In genomic region chrX:30141966-30142365, GRCh38 we compare ENCODE assay signal across 9 cellular contexts.
DNase-seq lines count a peak whose midpoint lies in the region; ATAC-seq and TF ChIP-seq lines count a peak whose summit lies in the region.
"Had no signal": no experiment of that assay in that cellular context is flagged by ENCODE, and none has a peak within 500 bp of the region (broad histone marks: within the 10 kb centered on the region; RNA-seq: fewer than 3 reads in every experiment).

No MANE protein-coding gene starts in this region.

- H3K27me3 ChIP-seq in GM23248 (replicated peaks; ENCODE audit: insufficient read depth), result no peaks in the 10 kb centered on the region
- H3K27me3 ChIP-seq: BLaER1 treated with 17β-estradiol and CSF1 and Interleukin-3, amounts not matched to agents 10 nM and 100 nM had no signal

- intact Hi-C loops in Right ventricle myocardium superior (cut with DNase I), result loop anchor here (10.0 kb wide), 1 partner anchor 363 kb away; no protein-coding TSS in a partner anchor

- no peak overlapping the region for H3K4me3 ChIP-seq in GM23248
- H3K4me3 ChIP-seq: BLaER1 treated with 17β-estradiol and CSF1 and Interleukin-3, amounts not matched to agents 10 nM and 100 nM had no signal

- no peak overlapping the region for H2AFZ ChIP-seq in GM23248

- no peak overlapping the region for H3K4me2 ChIP-seq in GM23248 (ENCODE audit: unreplicated experiment)
- H3K4me2 ChIP-seq: BLaER1 treated with 17β-estradiol and CSF1 and Interleukin-3, amounts not matched to agents 10 nM and 100 nM had no signal

- H3K9ac ChIP-seq in GM23248, result no peak overlapping the region
- H3K9ac ChIP-seq: BLaER1 treated with 17β-estradiol and CSF1 and Interleukin-3, amounts not matched to agents 10 nM and 100 nM had no signal

- H3K9me3 ChIP-seq in GM23248 (ENCODE audit: low read depth), result no peaks in the 10 kb centered on the region
- H3K9me3 ChIP-seq: BLaER1 treated with 17β-estradiol and CSF1 and Interleukin-3, amounts not matched to agents 10 nM and 100 nM had no signal

- peak in 2 of 3 experiments; percentile 26 to 53 for TF ChIP-seq CTCF in nephron (IDR thresholded peaks at IDR 0.05; ENCODE audit: unreplicated experiment in 3 of 3)

- in situ Hi-C loops in GM23248 (cut with MboI), result no loop called here

- H3K36me3 Mint-ChIP-seq in nephron (ENCODE audit: low read depth), result no peaks in the 10 kb centered on the region

- H4K20me1 ChIP-seq in GM23248 (ENCODE audit: insufficient read depth), result no peaks in the 10 kb centered on the region
- H4K20me1 ChIP-seq: BLaER1 treated with 17β-estradiol and CSF1 and Interleukin-3, amounts not matched to agents 10 nM and 100 nM had no signal

- no peak overlapping the region for H3K4me3 Mint-ChIP-seq in nephron

- H3K9me2 ChIP-seq in GM23248 (ENCODE audit: insufficient read depth), result no peaks in the 10 kb centered on the region

- no peaks in the 10 kb centered on the region for H3F3A ChIP-seq in GM23248 (ENCODE audit: insufficient read depth)

- H3K4me1 ChIP-seq in GM23248 (ENCODE audit: insufficient read depth), result no peaks in the 10 kb centered on the region
- H3K4me1 ChIP-seq: BLaER1 treated with 17β-estradiol and CSF1 and Interleukin-3, amounts not matched to agents 10 nM and 100 nM had no signal

- no peak overlapping the region for H3K27ac Mint-ChIP-seq in nephron

- no peaks in the 10 kb centered on the region for H3K36me3 ChIP-seq in GM23248 (ENCODE audit: low read depth)
- H3K36me3 ChIP-seq: BLaER1 treated with 17β-estradiol and CSF1 and Interleukin-3, amounts not matched to agents 10 nM and 100 nM had no signal

- no peaks in the 10 kb centered on the region for H3K79me2 ChIP-seq in GM23248 (ENCODE audit: insufficient read depth)

- H3K27ac ChIP-seq in GM23248, result no peak overlapping the region
- H3K27ac ChIP-seq: BLaER1 treated with 17β-estradiol and CSF1 and Interleukin-3, amounts not matched to agents 10 nM and 100 nM had no signal

- WGBS in GM23248 (ENCODE audit: low coverage in 1 of 2, low lambda C conversion rate in 2 of 2, missing lambda C conversion rate in 2 of 2), 2 experiments, result 24 to 35% methylated on average over 4 of the region's 4 CpGs

- H3K9me3 Mint-ChIP-seq in nephron, result no peaks in the 10 kb centered on the region

- no peak for ATAC-seq in Right ventricle myocardium superior (ENCODE audit: poor library complexity)

- DNase-seq in NCI-H2107 treated with DMSO at 0.1 percent for 48 hours (lab: John Stamatoyannopoulos, UW; ENCODE audit: unreplicated experiment) (peak; percentile 5), NCI-H2107 (lab: John Stamatoyannopoulos, UW) (no peak), GM23248 (peak; percentile 52), NAMALWA (ENCODE audit: low spot score) (peak; percentile 57), amniotic epithelial cell (ENCODE audit: low read depth) (peak; percentile 52), Right ventricle myocardium superior (no peak), epidermal melanocyte (ENCODE audit: insufficient read length, low spot score) (no peak)

- H3K4me1 Mint-ChIP-seq in nephron, result no peaks in the 10 kb centered on the region

- H3K27me3 Mint-ChIP-seq in nephron (ENCODE audit: low read depth), result no peaks in the 10 kb centered on the region

Comparison
In these comparisons a context has a peak if more than half of its experiments do, and no peak if none do; other contexts are left out.
1. DNase-seq: peak in NCI-H2107 treated with DMSO at 0.1 percent for 48 hours (single experiment), GM23248 (single experiment), NAMALWA (single experiment) and amniotic epithelial cell (single experiment); none in NCI-H2107 (single experiment), Right ventricle myocardium superior (single experiment) and epidermal melanocyte (single experiment).